ENCODE assay signal across 36 cellular contexts in the genomic region with DNA sequence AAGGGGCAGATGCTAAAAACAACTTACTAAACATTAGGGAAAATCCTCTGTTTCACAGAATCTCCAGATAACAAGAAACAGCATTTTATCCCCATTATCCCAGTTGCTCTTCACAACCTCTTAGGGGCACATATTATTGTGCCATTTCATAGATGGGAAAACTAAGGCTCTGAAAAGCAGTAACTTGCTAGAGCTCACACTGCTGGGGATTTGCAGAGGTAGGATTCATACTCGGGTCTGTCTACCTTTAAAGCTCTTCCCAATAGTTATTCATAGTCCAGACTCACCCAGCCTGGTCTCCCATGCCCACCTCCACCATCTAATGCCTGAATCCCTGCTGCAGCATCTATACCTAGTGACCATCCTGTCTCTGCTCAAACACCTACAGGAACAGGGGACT.
"Had no signal": no experiment of that assay in that cellular context is flagged by ENCODE, and none has a peak within 500 bp of the region (broad histone marks: within the 10 kb centered on the region; RNA-seq: fewer than 3 reads in every experiment).

No MANE protein-coding gene starts in this region.

- H3K36me3 ChIP-seq: MG63 had no signal

- DNase-seq: Karpas-422, Kasumi-1, MG63, MM.1S, MV-4-11, NCI-H1048, NCI-H1092, NCI-H1092 treated with DMSO at 0.1 percent for 48 hours, NCI-H1105, NCI-H1105 treated with DMSO at 0.1 percent for 48 hours, NCI-H1417, NCI-H1417 treated with DMSO at 0.1 percent for 48 hours, NCI-H1436, NCI-H1436 treated with DMSO at 0.1 percent for 48 hours, NCI-H146, NCI-H1694, NCI-H1694 treated with DMSO at 0.1 percent for 48 hours, NCI-H187, NCI-H187 treated with DMSO at 0.1 percent for 48 hours, NCI-H1930, NCI-H2029, NCI-H2029 treated with DMSO at 0.1 percent for 48 hours, NCI-H2081, NCI-H2081 treated with DMSO at 0.1 percent for 48 hours, NCI-H2107, NCI-H2171, NCI-H2171 treated with DMSO at 0.1 percent for 48 hours, NCI-H2227 treated with DMSO at 0.1 percent for 48 hours, NCI-H226, NCI-H345, NCI-H446, NCI-H446 treated with DMSO at 0.1 percent for 48 hours, NCI-H510A, NCI-H510A treated with DMSO at 0.1 percent for 48 hours, NCI-H524, NCI-H524 treated with DMSO at 0.1 percent for 48 hours had no signal

- H3K4me3 ChIP-seq: MG63 had no signal

- H3K9me3 ChIP-seq: MG63 had no signal
